Comparison of ENCODE assay signal across 10 cellular contexts in the genomic region with DNA sequence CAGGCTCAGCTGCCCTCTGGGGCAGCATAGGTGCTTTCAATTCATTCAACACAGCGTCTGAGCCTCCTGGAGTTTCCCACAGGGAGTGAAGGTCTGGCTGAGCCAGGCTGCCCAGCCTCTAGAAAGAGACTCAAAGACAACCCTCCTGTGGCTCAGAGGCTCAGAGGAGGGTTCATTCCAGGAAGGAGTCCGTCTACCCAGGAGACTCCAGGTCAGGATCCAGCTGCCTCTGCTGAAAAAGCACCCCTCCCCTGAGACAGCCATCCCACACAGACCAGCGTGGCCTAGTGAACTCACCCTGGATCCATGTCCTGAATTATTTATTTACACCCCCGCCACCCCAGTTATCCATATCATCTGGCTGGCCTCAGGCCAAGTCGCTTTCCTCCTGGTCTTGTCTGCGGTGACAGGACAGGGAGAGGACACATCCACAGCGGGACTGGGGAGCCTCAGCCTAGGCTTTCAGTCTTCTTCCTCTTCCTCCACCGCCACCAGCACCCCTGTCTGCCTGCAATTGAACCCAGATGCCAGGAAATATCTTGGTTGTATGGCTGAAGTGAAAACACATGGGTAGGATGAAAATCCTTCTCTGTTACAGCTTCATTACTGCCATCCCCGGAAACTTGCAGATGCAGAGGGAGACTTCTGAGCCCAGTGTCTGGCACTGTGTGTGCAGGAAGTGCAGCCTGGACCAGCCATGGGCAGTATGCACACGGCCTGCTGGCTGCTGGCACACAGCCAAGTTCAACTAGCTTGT. TPM values are rescaled to one million over a fixed set of nuclear protein-coding genes. Genes with fewer than 3 reads are reported as not detected.
DNase-seq lines count a peak whose midpoint lies in the region; ATAC-seq, FAIRE-seq and TF ChIP-seq lines count a peak whose summit lies in the region.
"Had no signal": no experiment of that assay in that cellular context is flagged by ENCODE, and none has a peak within 500 bp of the region (broad histone marks: within the 10 kb centered on the region; RNA-seq: fewer than 3 reads in every experiment).

No MANE protein-coding gene starts in this region.

- ATAC-seq in stimulated activated memory B cell treated with anti-CD40 and anti-IgM and Interleukin-4, amounts not matched to agents 10 μg/mL and 1 μg/mL and 100 μg/mL, for 72 hours, result no peak

- no peak overlapping the region for H3K4me3 Mint-ChIP-seq in nephron progenitor cell
- no peak overlapping the region for H3K4me3 Mint-ChIP-seq in stimulated activated memory B cell treated with anti-CD40 and anti-IgM and Interleukin-4, amounts not matched to agents 10 μg/mL and 1 μg/mL and 100 μg/mL, for 72 hours

- no TSS peak for BruUV-seq in endothelial cell of umbilical vein (replicated peaks; lab: Mats Ljungman, UMichigan)

- H3K27me3 ChIP-seq in endothelial cell of umbilical vein (ENCODE audit: control insufficient read depth in 2 of 2, insufficient read depth in 2 of 2, low read length in 2 of 2), result peaks cover 15 to 26% of the 10 kb centered on the region in 2 experiments
- peaks cover 0 to 23% (median 0%) of the 10 kb centered on the region in 7 donors for H3K27me3 ChIP-seq in spleen (replicated peaks in 1 of 7)

- H3K4me1 Mint-ChIP-seq in nephron progenitor cell, result peaks cover 37% of the 10 kb centered on the region
- no peaks in the 10 kb centered on the region for H3K4me1 Mint-ChIP-seq in stimulated activated memory B cell treated with anti-CD40 and anti-IgM and Interleukin-4, amounts not matched to agents 10 μg/mL and 1 μg/mL and 100 μg/mL, for 72 hours

- no peaks in the 10 kb centered on the region for H3K9me1 ChIP-seq in endothelial cell of umbilical vein (replicated peaks; ENCODE audit: control insufficient read depth, extremely low read depth, insufficient read depth, low read length)

- peaks cover 5% of the 10 kb centered on the region for H3K9me3 Mint-ChIP-seq in nephron progenitor cell
- H3K9me3 Mint-ChIP-seq in stimulated activated memory B cell treated with anti-CD40 and anti-IgM and Interleukin-4, amounts not matched to agents 10 μg/mL and 1 μg/mL and 100 μg/mL, for 72 hours, result no peaks in the 10 kb centered on the region

- H3K36me3 Mint-ChIP-seq in nephron progenitor cell (ENCODE audit: low read depth), result no peaks in the 10 kb centered on the region
- H3K36me3 Mint-ChIP-seq in stimulated activated memory B cell treated with anti-CD40 and anti-IgM and Interleukin-4, amounts not matched to agents 10 μg/mL and 1 μg/mL and 100 μg/mL, for 72 hours, result no peaks in the 10 kb centered on the region

- H3K4me1 ChIP-seq in endothelial cell of umbilical vein (ENCODE audit: control insufficient read depth, extremely low read depth, insufficient read depth, low read length) (no peaks in the 10 kb centered on the region), spleen (peaks cover 0 to 8% (median 0%) of the 10 kb centered on the region in 6 donors)
- H3K4me1 ChIP-seq: parathyroid adenoma had no signal

- H3K36me3 ChIP-seq in endothelial cell of umbilical vein (ENCODE audit: control insufficient read depth in 2 of 2, extremely low read depth in 1 of 2, insufficient read depth in 2 of 2, low read length in 2 of 2) (no peaks in the 10 kb centered on the region), spleen (no peaks in the 10 kb centered on the region)

- H2AFZ ChIP-seq in endothelial cell of umbilical vein (ENCODE audit: low read depth, low read length), result no peak overlapping the region
- H2AFZ ChIP-seq: parathyroid adenoma had no signal

- no peak for TF ChIP-seq CTCF in endothelial cell of umbilical vein (IDR thresholded peaks at IDR 0.05; ENCODE audit: extremely low read depth in 1 of 2, insufficient read depth in 1 of 2, low read depth in 1 of 2, low read length in 2 of 2)
- TF ChIP-seq CTCF in nephron progenitor cell (IDR thresholded peaks at IDR 0.05), result no peak
- no peak for TF ChIP-seq CTCF in spleen (IDR thresholded peaks at IDR 0.05 in 8 of 11, conservative IDR thresholded peaks at IDR 0.05 in 3 of 11)

- H3K4me3 ChIP-seq in endothelial cell of umbilical vein (replicated peaks in 1 of 3; ENCODE audit: insufficient read depth in 1 of 3, low read depth in 1 of 3, low read length in 3 of 3) (no peak overlapping the region), spleen (no peak overlapping the region)

- H3K27me3 Mint-ChIP-seq in nephron progenitor cell (ENCODE audit: low read depth, poor library complexity), result peaks cover 20% of the 10 kb centered on the region
- peaks cover 22% of the 10 kb centered on the region for H3K27me3 Mint-ChIP-seq in stimulated activated memory B cell treated with anti-CD40 and anti-IgM and Interleukin-4, amounts not matched to agents 10 μg/mL and 1 μg/mL and 100 μg/mL, for 72 hours

- WGBS in spleen, 5 donors, result 47 to 62% (median 58%) methylated on average over 7 to 10 of the region's 10 CpGs

- peak overlapping the region; percentile 49 for H3K27ac Mint-ChIP-seq in nephron progenitor cell
- H3K27ac Mint-ChIP-seq in stimulated activated memory B cell treated with anti-CD40 and anti-IgM and Interleukin-4, amounts not matched to agents 10 μg/mL and 1 μg/mL and 100 μg/mL, for 72 hours, result no peak overlapping the region

- H3K27ac ChIP-seq in endothelial cell of umbilical vein (ENCODE audit: insufficient read depth, low read depth, low read length), result no peak overlapping the region
- H3K27ac ChIP-seq in spleen, result no peak overlapping the region
- H3K27ac ChIP-seq: parathyroid adenoma had no signal

- H3K9ac ChIP-seq in endothelial cell of umbilical vein (replicated peaks; ENCODE audit: extremely low read depth, insufficient read depth, low read length), result no peak overlapping the region
- H3K9ac ChIP-seq: parathyroid adenoma had no signal

- CTCF ChIA-PET in endothelial cell of umbilical vein (lab: Charles Lee), result interaction anchor here (1.2 to 2.4 kb wide), 4 partner anchors 11 to 44 kb away, joined by 3 to 11 read pairs (median 6); partner anchors contain the start of gene COL13A1

- TF ChIP-seq POLR2A in endothelial cell of umbilical vein (IDR thresholded peaks at IDR 0.05; ENCODE audit: low read depth, low read length) (no peak), spleen (IDR thresholded peaks at IDR 0.05) (no peak)

- H3K9me3 ChIP-seq in endothelial cell of umbilical vein (replicated peaks; ENCODE audit: control insufficient read depth, insufficient read depth, low read length) (no peaks in the 10 kb centered on the region), spleen (peaks cover 0 to 5% (median 0%) of the 10 kb centered on the region in 8 donors)

- intact Hi-C loops in endothelial cell of umbilical vein (cut with micrococcal nuclease), result no loop called here
- intact Hi-C loops in spleen (cut with DNase I; ENCODE audit: low total_unique reads), result no loop called here

- no peaks in the 10 kb centered on the region for H3K79me2 ChIP-seq in endothelial cell of umbilical vein (ENCODE audit: control insufficient read depth, insufficient read depth, low read length)
- H3K79me2 ChIP-seq: parathyroid adenoma had no signal

- H4K20me1 ChIP-seq in endothelial cell of umbilical vein (replicated peaks; ENCODE audit: control insufficient read depth, extremely low read depth, insufficient read depth, low read length), result no peaks in the 10 kb centered on the region

- H3K4me2 ChIP-seq in endothelial cell of umbilical vein (ENCODE audit: insufficient read depth, low read length), result no peak overlapping the region

- dilution Hi-C loops in endothelial cell of umbilical vein (cut with MboI; ENCODE audit: extremely low pct_ligation_motif_present, low sequenced_read_pairs), result no loop called here

- POLR2A ChIA-PET in endothelial cell of umbilical vein (lab: Charles Lee), result no interaction called here

- FAIRE-seq in endothelial cell of umbilical vein (lab: Jason Lieb, UNC), result peak; percentile 4

- DNase-seq in COR-L47 (lab: John Stamatoyannopoulos, UW) (peak; percentile 44), NCI-H2227 (lab: John Stamatoyannopoulos, UW; ENCODE audit: unreplicated experiment) (peak; percentile 53), endothelial cell of umbilical vein (ENCODE audit: low read depth, low spot score) (peak; percentile 35), nephron progenitor cell (no peak), NAMALWA (ENCODE audit: low spot score) (no peak), SK-N-DZ (ENCODE audit: low spot score) (no peak), spleen (no peak)
- DNase-seq: activated T-cell treated with anti-CD3 and anti-CD28 coated beads, Interleukin-2, amount 50 U/mL, for 1 hour had no signal

TF ChIP-seq in endothelial cell of umbilical vein, 7 proteins besides CTCF, POLR2A, EP300 and RAD21:
- TF ChIP-seq, protein P1, sequence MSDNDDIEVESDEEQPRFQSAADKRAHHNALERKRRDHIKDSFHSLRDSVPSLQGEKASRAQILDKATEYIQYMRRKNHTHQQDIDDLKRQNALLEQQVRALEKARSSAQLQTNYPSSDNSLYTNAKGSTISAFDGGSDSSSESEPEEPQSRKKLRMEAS (IDR thresholded peaks at IDR 0.05; ENCODE audit: insufficient read depth, insufficient read length), result no peak
- TF ChIP-seq MYC (IDR thresholded peaks at IDR 0.05; ENCODE audit: low read depth, low read length), result no peak
- no peak for TF ChIP-seq GATA2 (IDR thresholded peaks at IDR 0.05; ENCODE audit: insufficient read depth, insufficient read length, low read depth, low read length)
- TF ChIP-seq POLR2AphosphoS5 (IDR thresholded peaks at IDR 0.05; ENCODE audit: insufficient read depth, low read depth, low read length), result no peak
- TF ChIP-seq EZH2 (IDR thresholded peaks at IDR 0.05; ENCODE audit: borderline replicate concordance, low read depth, low read length, severe bottlenecking), result no peak
- TF ChIP-seq JUN (IDR thresholded peaks at IDR 0.05; ENCODE audit: borderline replicate concordance, insufficient read depth, insufficient read length, low read depth), result no peak
- no peak for TF ChIP-seq FOS (IDR thresholded peaks at IDR 0.05; ENCODE audit: borderline replicate concordance, insufficient read depth, low read length)

RNA-seq across cellular contexts. Expression of gene COL13A1, which starts 44.0 kb away (rescaled TPM):
- total RNA-seq in endothelial cell of umbilical vein (26.7 and 47.5 TPM in 2 replicates), spleen (10 to 100 TPM in 3 of 7 donors, 1 to 10 TPM in 4; 4.5 to 16.1 (median 8.6) TPM)
- polyA plus RNA-seq in endothelial cell of umbilical vein (14.5 and 21.4 TPM in 2 replicates), spleen (10 to 100 TPM in 2 of 3 donors, 1 to 10 TPM in 1; 4.1 to 13.7 (median 10.4) TPM)
- polyA plus RNA-seq in endothelial cell of umbilical vein (2011; cell fraction: cytosol; rRNA removed), result 33.6 and 39.5 TPM in 2 replicates
- 87.2 and 116 TPM in 2 replicates for polyA plus RNA-seq in endothelial cell of umbilical vein (2011; cell fraction: nucleus; rRNA removed)
- polyA plus RNA-seq in endothelial cell of umbilical vein (2012), result 13.5 and 39.8 TPM in 2 replicates
- polyA minus RNA-seq in endothelial cell of umbilical vein, result 15.4 and 23.6 TPM in 2 replicates
- not detected for polyA minus RNA-seq in endothelial cell of umbilical vein (2011; cell fraction: cytosol; rRNA and poly(A)+ RNA removed)
- 29.4 and 33.3 TPM in 2 replicates for polyA minus RNA-seq in endothelial cell of umbilical vein (2011; cell fraction: nucleus; rRNA and poly(A)+ RNA removed)
- polyA plus RNA-seq in SK-N-DZ (2014; cell fraction: cytosol; rRNA removed), result 0.03 TPM in 1 of 2 replicates, not detected in the other
- polyA plus RNA-seq in SK-N-DZ (2014; cell fraction: nucleus; rRNA removed), result 0.59 and 3.1 TPM in 2 replicates

Comparison
In these comparisons a context has a peak if more than half of its experiments do, and no peak if none do; other contexts are left out.
1. DNase-seq: peak in COR-L47 (single experiment), NCI-H2227 (single experiment) and endothelial cell of umbilical vein (single experiment); none in nephron progenitor cell (single experiment), NAMALWA (single experiment), SK-N-DZ (single experiment) and spleen (single experiment).